In genomic region chr3:54374214-54374855, GRCh38 we compare ENCODE assay signal across 8 cellular contexts.
DNase-seq lines count a peak whose midpoint lies in the region; ATAC-seq and TF ChIP-seq lines count a peak whose summit lies in the region.

No MANE protein-coding gene starts in this region.

- H3K4me2 ChIP-seq in IMR-90 (ENCODE audit: low read depth, low read length) (no peak overlapping the region), neuronal stem cell (ENCODE audit: insufficient read depth, low read length, poor library complexity, severe bottlenecking) (no peak overlapping the region)

- H3K56ac ChIP-seq in IMR-90 (ENCODE audit: extremely low read depth, insufficient read depth, low read length), result no peak overlapping the region

- CTCF ChIA-PET in GM10248 (lab: Yijun Ruan, JAX) (interaction anchor here (0.8 to 1.7 kb wide), 2 partner anchors 10 to 436 kb away, joined by 3 to 19 read pairs; no protein-coding TSS in a partner anchor), IMR-90 (lab: Yijun Ruan, JAX) (no interaction called here)

- H3K14ac ChIP-seq in IMR-90 (replicated peaks; ENCODE audit: low read depth, low read length) (no peak overlapping the region), neuronal stem cell (ENCODE audit: low read length) (no peak overlapping the region)

- H3K36me3 Mint-ChIP-seq in mesothelial cell of epicardium, result no peaks in the 10 kb centered on the region

- H4K8ac ChIP-seq in IMR-90 (ENCODE audit: low read depth in 2 of 2, low read length in 2 of 2), result no peak overlapping the region
- no peak overlapping the region for H4K8ac ChIP-seq in neuronal stem cell (ENCODE audit: low read depth, low read length)

- H4K20me1 ChIP-seq in IMR-90 (ENCODE audit: insufficient read depth, low read length), result no peaks in the 10 kb centered on the region

- H4K5ac ChIP-seq in IMR-90 (ENCODE audit: low read depth, low read length), result no peak overlapping the region

- H3K9me3 ChIP-seq in IMR-90 (ENCODE audit: control insufficient read depth, insufficient read depth, low read length) (peaks cover 6% of the 10 kb centered on the region), neuronal stem cell (replicated peaks in 1 of 2; ENCODE audit: control insufficient read depth in 2 of 2, insufficient read depth in 1 of 2, low read depth in 1 of 2, low read length in 2 of 2) (no peaks in the 10 kb centered on the region)

- H2AFZ ChIP-seq in IMR-90 (replicated peaks; ENCODE audit: low read length, poor library complexity) (no peak overlapping the region), neuronal stem cell (ENCODE audit: low read length) (no peak overlapping the region)

- H2BK15ac ChIP-seq in IMR-90 (ENCODE audit: low read depth, low read length) (no peak overlapping the region), neuronal stem cell (ENCODE audit: low read length) (no peak overlapping the region)

- H3K4ac ChIP-seq in IMR-90 (ENCODE audit: low read depth, low read length), result no peak overlapping the region
- H3K4ac ChIP-seq in neuronal stem cell (ENCODE audit: low read length), result no peak overlapping the region

- no peak overlapping the region for H2BK5ac ChIP-seq in IMR-90 (ENCODE audit: low read depth, low read length, poor library complexity, severe bottlenecking)
- H2BK5ac ChIP-seq in neuronal stem cell (ENCODE audit: low read length), result no peak overlapping the region

- H2AK5ac ChIP-seq in IMR-90 (ENCODE audit: low read depth, low read length), result no peak overlapping the region
- H2AK5ac ChIP-seq in neuronal stem cell (ENCODE audit: low read depth, low read length), result no peak overlapping the region

- no peak for TF ChIP-seq POLR2A in IMR-90 (IDR thresholded peaks at IDR 0.05; ENCODE audit: low read depth, low read length)

- H3K27ac ChIP-seq in IMR-90 (ENCODE audit: insufficient read depth, low read length) (no peak overlapping the region), neuronal stem cell (replicated peaks; ENCODE audit: low read length) (no peak overlapping the region), coronary artery (no peak overlapping the region)

- in situ Hi-C loops in IMR-90 (cut with MboI; ENCODE audit: low sequenced_read_pairs), result no loop called here

- H3K36me3 ChIP-seq in IMR-90 (ENCODE audit: control insufficient read depth, insufficient read depth, low read length) (no peaks in the 10 kb centered on the region), neuronal stem cell (replicated peaks in 1 of 2; ENCODE audit: control insufficient read depth in 2 of 2, insufficient read depth in 2 of 2, low read length in 2 of 2) (no peaks in the 10 kb centered on the region)

- BruUV-seq in IMR-90 (replicated peaks; lab: Mats Ljungman, UMichigan), result no TSS peak

- no peaks in the 10 kb centered on the region for H3K27me3 ChIP-seq in IMR-90 (ENCODE audit: control insufficient read depth, insufficient read depth, low read length)
- H3K27me3 ChIP-seq in neuronal stem cell (ENCODE audit: control insufficient read depth in 3 of 3, insufficient read depth in 3 of 3, low read depth in 1 of 3, low read length in 3 of 3), result no peaks in the 10 kb centered on the region

- H2BK120ac ChIP-seq in IMR-90 (ENCODE audit: low read depth, low read length) (no peak overlapping the region), neuronal stem cell (ENCODE audit: low read depth, low read length) (no peak overlapping the region)

- dilution Hi-C loops in IMR-90 (cut with HindIII; ENCODE audit: low sequenced_read_pairs, unreplicated experiment), result no loop called here

- no peak for TF ChIP-seq RAD21 in IMR-90 (IDR thresholded peaks at IDR 0.05; ENCODE audit: low read length)

- no peaks in the 10 kb centered on the region for H3K9me3 Mint-ChIP-seq in mesothelial cell of epicardium

- no peak overlapping the region for H3K27ac Mint-ChIP-seq in mesothelial cell of epicardium

- no peak overlapping the region for H2BK20ac ChIP-seq in IMR-90 (ENCODE audit: low read depth, low read length)

- no peak overlapping the region for H3K23ac ChIP-seq in IMR-90 (ENCODE audit: low read depth, low read length)
- no peak overlapping the region for H3K23ac ChIP-seq in neuronal stem cell (ENCODE audit: low read depth, low read length, poor library complexity)

- peak; percentile 24 for TF ChIP-seq CTCF in GM10248 (IDR thresholded peaks at IDR 0.05; ENCODE audit: control extremely low read depth, extremely low read depth, low read depth, missing control alignments)
- 0 out of 2 replicates have a peak, but pooled peaks have one; percentile 3 for TF ChIP-seq CTCF in IMR-90 (conservative IDR thresholded peaks at IDR 0.05; ENCODE audit: low read depth, low read length)
- TF ChIP-seq CTCF in cardiac fibroblast (IDR thresholded peaks at IDR 0.05; ENCODE audit: low read depth, low read length), result peak; percentile 20
- no peak for TF ChIP-seq CTCF in coronary artery (IDR thresholded peaks at IDR 0.05)
- TF ChIP-seq CTCF in mesothelial cell of epicardium (IDR thresholded peaks at IDR 0.05; ENCODE audit: unreplicated experiment), result no peak

- no peaks in the 10 kb centered on the region for H3K4me1 ChIP-seq in IMR-90 (ENCODE audit: control insufficient read depth, insufficient read depth, low read length)
- H3K4me1 ChIP-seq in neuronal stem cell (ENCODE audit: control insufficient read depth in 2 of 2, insufficient read depth in 1 of 2, low read depth in 1 of 2, low read length in 2 of 2), result peaks cover 0 to 1% of the 10 kb centered on the region in 2 donors

- POLR2A ChIA-PET in GM10248 (lab: Yijun Ruan, JAX) (no interaction called here), IMR-90 (lab: Charles Lee; ENCODE audit: unreplicated experiment) (no interaction called here)

- peaks cover 19% of the 10 kb centered on the region for H3K27me3 Mint-ChIP-seq in mesothelial cell of epicardium (ENCODE audit: low read depth)

- H2BK12ac ChIP-seq in neuronal stem cell (ENCODE audit: low read length), result no peak overlapping the region

- no peaks in the 10 kb centered on the region for H3K9me1 ChIP-seq in IMR-90 (ENCODE audit: insufficient read depth, low read length)

- H3K4me3 ChIP-seq in IMR-90 (ENCODE audit: insufficient read depth, low read depth, low read length) (no peak overlapping the region), cardiac fibroblast (replicated peaks in 1 of 2; ENCODE audit: low read depth in 2 of 2, low read length in 2 of 2) (no peak overlapping the region), neuronal stem cell (ENCODE audit: low read length in 2 of 2) (no peak overlapping the region), coronary artery (no peak overlapping the region)

- peaks cover 3% of the 10 kb centered on the region for H3K4me1 Mint-ChIP-seq in mesothelial cell of epicardium

- no peak overlapping the region for H3K18ac ChIP-seq in IMR-90 (ENCODE audit: low read depth, low read length)
- H3K18ac ChIP-seq in neuronal stem cell (ENCODE audit: low read length), result no peak overlapping the region

- H4K91ac ChIP-seq in IMR-90 (ENCODE audit: insufficient read depth, low read depth, low read length), result no peak overlapping the region
- H4K91ac ChIP-seq in neuronal stem cell (ENCODE audit: low read depth, low read length, poor library complexity), result no peak overlapping the region

- intact Hi-C loops in IMR-90 (cut with micrococcal nuclease), result no loop called here

- H3K79me1 ChIP-seq in IMR-90 (ENCODE audit: low read depth in 1 of 2, low read length in 2 of 2) (no peaks in the 10 kb centered on the region), neuronal stem cell (ENCODE audit: low read depth, low read length) (no peaks in the 10 kb centered on the region)

- no peak for ATAC-seq in IMR-90 (ENCODE audit: low read depth)
- no peak for ATAC-seq in HG02884 (IDR thresholded peaks at IDR 0.05; ENCODE audit: unreplicated experiment)
- ATAC-seq in GM18861 (IDR thresholded peaks at IDR 0.05; ENCODE audit: unreplicated experiment), result no peak

- DNase-seq in GM10248 (ENCODE audit: extremely low spot score), result peak; percentile 27
- DNase-seq in IMR-90, result no peak
- DNase-seq in cardiac fibroblast (ENCODE audit: low read depth in 2 of 2), result peak; percentile 6 to 23
- peak; percentile 12 for DNase-seq in neuronal stem cell (ENCODE audit: low spot score)
- no peak for DNase-seq in coronary artery (ENCODE audit: low spot score)
- DNase-seq in mesothelial cell of epicardium (ENCODE audit: low spot score in 2 of 2, unreplicated experiment in 2 of 2), result no peak

- no peak overlapping the region for H3K9ac ChIP-seq in IMR-90 (ENCODE audit: low read depth, low read length)
- no peak overlapping the region for H3K9ac ChIP-seq in neuronal stem cell (ENCODE audit: low read depth, low read length, poor library complexity)

- H2AK9ac ChIP-seq in IMR-90 (replicated peaks; ENCODE audit: low read depth, low read length, poor library complexity), result no peak overlapping the region

- 0% methylated on average over 1 of the region's 8 CpGs; no CpG with 5 or more reads in 1 of the 2 experiments for whole genome bisulfite sequencing in IMR-90 (ENCODE audit: extremely low coverage in 2 of 2, insufficient read length in 1 of 2), 2 experiments
- WGBS in neuronal stem cell (ENCODE audit: extremely low coverage in 2 of 2, insufficient read length in 2 of 2, insufficient replicate concordance in 1 of 2), 2 donors, result no CpG with 5 or more reads among the region's 8 CpGs

- H3K4me3 Mint-ChIP-seq in mesothelial cell of epicardium, result no peak overlapping the region

TF ChIP-seq in IMR-90, 13 proteins besides CTCF, POLR2A, EP300 and RAD21:
- no peak for TF ChIP-seq USF2 (IDR thresholded peaks at IDR 0.05; ENCODE audit: low read depth, low read length)
- no peak for TF ChIP-seq CEBPB (IDR thresholded peaks at IDR 0.05; ENCODE audit: low read depth, low read length)
- TF ChIP-seq, protein P1, sequence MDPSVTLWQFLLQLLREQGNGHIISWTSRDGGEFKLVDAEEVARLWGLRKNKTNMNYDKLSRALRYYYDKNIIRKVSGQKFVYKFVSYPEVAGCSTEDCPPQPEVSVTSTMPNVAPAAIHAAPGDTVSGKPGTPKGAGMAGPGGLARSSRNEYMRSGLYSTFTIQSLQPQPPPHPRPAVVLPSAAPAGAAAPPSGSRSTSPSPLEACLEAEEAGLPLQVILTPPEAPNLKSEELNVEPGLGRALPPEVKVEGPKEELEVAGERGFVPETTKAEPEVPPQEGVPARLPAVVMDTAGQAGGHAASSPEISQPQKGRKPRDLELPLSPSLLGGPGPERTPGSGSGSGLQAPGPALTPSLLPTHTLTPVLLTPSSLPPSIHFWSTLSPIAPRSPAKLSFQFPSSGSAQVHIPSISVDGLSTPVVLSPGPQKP (IDR thresholded peaks at IDR 0.05; ENCODE audit: borderline replicate concordance, low read depth, low read length), result no peak
- no peak for TF ChIP-seq MAFK (IDR thresholded peaks at IDR 0.05; ENCODE audit: low read depth, low read length)

Comparison
In these comparisons a context has a peak if more than half of its experiments do, and no peak if none do; other contexts are left out.
1. DNase-seq: peak in GM10248 (single experiment), cardiac fibroblast (2 of 2) and neuronal stem cell (single experiment); none in IMR-90 (single experiment), coronary artery (single experiment) and mesothelial cell of epicardium (0 of 2).
2. CTCF ChIP-seq: peak in GM10248 (single experiment), IMR-90 (single experiment) and cardiac fibroblast (single experiment); none in coronary artery (single experiment) and mesothelial cell of epicardium (single experiment).